In genomic region chr12:95393191-95393790, GRCh38 we compare ENCODE assay signal across 20 cellular contexts.
DNase-seq lines count a peak whose midpoint lies in the region; ATAC-seq, FAIRE-seq and TF ChIP-seq lines count a peak whose summit lies in the region.
"Had no signal": no experiment of that assay in that cellular context is flagged by ENCODE, and none has a peak within 500 bp of the region (broad histone marks: within the 10 kb centered on the region; RNA-seq: fewer than 3 reads in every experiment).

No MANE protein-coding gene starts in this region.

- ATAC-seq in A549 = no peak
- ATAC-seq in K562 = no peak
- ATAC-seq in GM18873 (IDR thresholded peaks at IDR 0.05; ENCODE audit: low FRiP score, unreplicated experiment) = no peak

- CTCF ChIA-PET in A549 (lab: Yijun Ruan, JAX) = interaction anchor here (1.7 kb wide), 1 partner anchor 9 kb away, joined by 6 read pairs; no protein-coding TSS in a partner anchor
- CTCF ChIA-PET in K562 (lab: Yijun Ruan, JAX; ENCODE audit: low intra/inter-chr PET ratio) = no interaction called here

- H4K20me1 ChIP-seq in K562 (replicated peaks; ENCODE audit: control insufficient read depth, insufficient read depth, low read length) = no peaks in the 10 kb centered on the region

- H3K4me3 ChIP-seq in A549 (no peak overlapping the region), K562 (no peak overlapping the region), WERI-Rb-1 (ENCODE audit: low read depth, low read length) (no peak overlapping the region)
- H3K4me3 ChIP-seq: PC-9 had no signal

- intact Hi-C loops in K562 (cut with micrococcal nuclease) = no loop called here

- H3K27me3 ChIP-seq in K562 (ENCODE audit: control insufficient read depth in 2 of 2, insufficient read depth in 2 of 2, low read length in 2 of 2) (peaks cover 4 to 11% of the 10 kb centered on the region in 2 experiments; a peak in 3 of 5 replicates), WERI-Rb-1 (ENCODE audit: insufficient read depth, low read depth, severe bottlenecking) (no peaks in the 10 kb centered on the region)

- WGBS in A549 (ENCODE audit: missing lambda C conversion rate) = 52% methylated on average over 3 of the region's 3 CpGs
- 10% methylated on average over 3 of the region's 3 CpGs for WGBS in K562 (ENCODE audit: insufficient coverage, low coverage, missing lambda C conversion rate)

- H3K36me3 ChIP-seq in K562 (ENCODE audit: control insufficient read depth, insufficient read depth, low read length) (no peaks in the 10 kb centered on the region), WERI-Rb-1 (no peaks in the 10 kb centered on the region)

- TF ChIP-seq CTCF in A549 (IDR thresholded peaks at IDR 0.05) (no peak), K562 (IDR thresholded peaks at IDR 0.05 in 2 of 3, conservative IDR thresholded peaks at IDR 0.05 in 1 of 3; ENCODE audit: insufficient read depth in 2 of 3, low read depth in 1 of 3, low read length in 3 of 3) (no peak), WERI-Rb-1 (IDR thresholded peaks at IDR 0.05; ENCODE audit: low read depth, low read length) (no peak)

- TF ChIP-seq RAD21 in A549 (conservative IDR thresholded peaks at IDR 0.05 in 1 of 2, IDR thresholded peaks at IDR 0.05 in 1 of 2) = no peak
- no peak for TF ChIP-seq RAD21 in K562 (CRISPR knock-in tag; conservative IDR thresholded peaks at IDR 0.05 in 1 of 2, IDR thresholded peaks at IDR 0.05 in 1 of 2)

- FAIRE-seq in A549 (lab: Jason Lieb, UNC) (no peak), G401.6 (lab: Jason Lieb, UNC) (peak; percentile 45), K562 (lab: Jason Lieb, UNC) (no peak)

- TF ChIP-seq EP300 in A549 (IDR thresholded peaks at IDR 0.05) = no peak
- TF ChIP-seq EP300 in K562 (IDR thresholded peaks at IDR 0.05; ENCODE audit: low read length) = no peak

- H3K9me1 ChIP-seq in K562 (ENCODE audit: control insufficient read depth, insufficient read depth, low read length) = no peaks in the 10 kb centered on the region

- H3K4me1 ChIP-seq in A549 = peaks cover 14% of the 10 kb centered on the region; the same call in 2 of the 3 replicates
- no peaks in the 10 kb centered on the region; a peak in 1 of 5 replicates for H3K4me1 ChIP-seq in K562 (replicated peaks in 1 of 2; ENCODE audit: control insufficient read depth in 2 of 2, insufficient read depth in 2 of 2, low read length in 2 of 2)

- H3K27ac ChIP-seq in A549 = no peak overlapping the region
- H3K27ac ChIP-seq in K562 (ENCODE audit: extremely low read depth, low read depth, low read length) = no peak overlapping the region
- H3K27ac ChIP-seq in WERI-Rb-1 = no peak overlapping the region
- H3K27ac ChIP-seq: HL-60, KMS-11, PC-9 had no signal

- no peak overlapping the region for H2AFZ ChIP-seq in K562 (ENCODE audit: low read depth, low read length)
- H2AFZ ChIP-seq: PC-9 had no signal

- in situ Hi-C loops in K562 (cut with MboI) = no loop called here

- DNase-seq in A549 (ENCODE audit: low read depth in 1 of 2, low spot score in 1 of 2) (peak in 1 of 2 experiments; percentile 25), M059J (ENCODE audit: low read depth) (peak; percentile 16), K562 (ENCODE audit: extremely low read depth in 1 of 4, low spot score in 3 of 4) (no peak), DMS114 treated with DMSO at 0.1 percent for 48 hours (lab: John Stamatoyannopoulos, UW; ENCODE audit: unreplicated experiment) (no peak), WERI-Rb-1 (no peak)
- DNase-seq: CD4-positive, CD25-positive, alpha-beta regulatory T cell; GF-D8; H7; NCI-H1092 treated with DMSO at 0.1 percent for 48 hours; NCI-H1436 treated with DMSO at 0.1 percent for 48 hours; NCI-H1930; NCI-H2171 treated with DMSO at 0.1 percent for 48 hours; NCI-H526; PC-9; RPMI8226; SHP77 had no signal

- no peaks in the 10 kb centered on the region for H3K79me2 ChIP-seq in K562 (ENCODE audit: control insufficient read depth, insufficient read depth, low read length)

- POLR2A ChIA-PET in A549 (lab: Yijun Ruan, JAX) = no interaction called here
- POLR2A ChIA-PET in K562 (lab: Yijun Ruan, JAX) = interaction anchor here (0.6 to 1.0 kb wide), 2 partner anchors 23 to 252 kb away, joined by 3 read pairs; no protein-coding TSS in a partner anchor

- H3K4me2 ChIP-seq in A549 (no peak overlapping the region), K562 (ENCODE audit: insufficient read depth, low read length) (no peak overlapping the region)
- H3K4me2 ChIP-seq: KMS-11, PC-9 had no signal

- H3K9me3 ChIP-seq in A549 (peaks cover 23% of the 10 kb centered on the region), K562 (replicated peaks; ENCODE audit: control insufficient read depth, insufficient read depth, low read depth, low read length) (no peaks in the 10 kb centered on the region), WERI-Rb-1 (ENCODE audit: severe bottlenecking) (peaks cover 13% of the 10 kb centered on the region)

- TF ChIP-seq POLR2A in A549 (IDR thresholded peaks at IDR 0.05; ENCODE audit: low read length) = no peak
- TF ChIP-seq POLR2A in K562 (conservative IDR thresholded peaks at IDR 0.05) = no peak

- H3K9ac ChIP-seq in K562 (ENCODE audit: insufficient read depth in 1 of 2, low read depth in 2 of 2, low read length in 2 of 2) = no peak overlapping the region
- H3K9ac ChIP-seq: KMS-11 had no signal

- no TSS peak for BruUV-seq in K562 (replicated peaks; lab: Mats Ljungman, UMichigan)

TF ChIP-seq in A549, 52 proteins besides CTCF, POLR2A, EP300 and RAD21:
- TF ChIP-seq ZNF302 (CRISPR knock-in tag; IDR thresholded peaks at IDR 0.05) = no peak
- TF ChIP-seq ZFP36 (IDR thresholded peaks at IDR 0.05; ENCODE audit: borderline replicate concordance, partially characterized antibody) = peak; percentile 87

TF ChIP-seq in K562, 482 proteins besides CTCF, POLR2A, EP300 and RAD21:
- TF ChIP-seq TFE3 (CRISPR knock-in tag; IDR thresholded peaks at IDR 0.05) = 0 out of 2 replicates have a peak, but pooled peaks have one; percentile 33
- TF ChIP-seq ZFP36 (IDR thresholded peaks at IDR 0.05; ENCODE audit: low read depth, low read length, partially characterized antibody) = peak; percentile 66
- TF ChIP-seq SNAPC5 (CRISPR knock-in tag; IDR thresholded peaks at IDR 0.05) = no peak

Comparison
In these comparisons a context has a peak if more than half of its experiments do, and no peak if none do; other contexts are left out.
1. Of the 35 proteins assayed by ChIP-seq in both K562 and A549: peak only in K562: none; only in A549: none; in both: ZFP36; in neither: 34.